In genomic region chr17:29593546-29594440, GRCh38 we compare ENCODE assay signal across 6 cellular contexts. TPM values are rescaled to one million over a fixed set of nuclear protein-coding genes. Genes with fewer than 3 reads are reported as not detected.
DNase-seq lines count a peak whose midpoint lies in the region; ATAC-seq and TF ChIP-seq lines count a peak whose summit lies in the region.

No MANE protein-coding gene starts in this region.

- no peak for DNase-seq in CD4-positive, alpha-beta T cell
- DNase-seq in LNCaP clone FGC (ENCODE audit: low read depth) (no peak), NCI-H2196 treated with DMSO at 0.1 percent for 48 hours (lab: John Stamatoyannopoulos, UW; ENCODE audit: unreplicated experiment) (no peak)

- intact Hi-C loops in CD4-positive, alpha-beta T cell (cut with DNase I, micrococcal nuclease) = loop anchor here in 1 of 2 experiments (1.0 kb wide), 1 partner anchor 18 kb away; no protein-coding TSS in a partner anchor

- no peaks in the 10 kb centered on the region for H3K36me3 Mint-ChIP-seq in CD4-positive, alpha-beta T cell (ENCODE audit: low read depth)
- no peaks in the 10 kb centered on the region for H3K36me3 Mint-ChIP-seq in brain
- H3K36me3 Mint-ChIP-seq in nephron (ENCODE audit: low read depth) = no peaks in the 10 kb centered on the region

- peak overlapping the region; percentile 89 for H3K4me3 Mint-ChIP-seq in CD4-positive, alpha-beta T cell
- H3K4me3 Mint-ChIP-seq in brain (peak overlapping the region; percentile 85 to 88 (median 85)), nephron (peak overlapping the region; percentile 82 to 85 (median 85))

- no peaks in the 10 kb centered on the region for H3K27me3 ChIP-seq in CD4-positive, alpha-beta T cell (ENCODE audit: control insufficient read depth, insufficient read depth, low read length)

- POLR2A ChIA-PET in CD4-positive, alpha-beta T cell (lab: Charles Lee) = interaction anchor here (1.0 to 3.2 kb wide), 9 partner anchors 13 to 336 kb away, joined by 3 to 29 read pairs (median 3); partner anchors contain the start of gene SSH2

- TF ChIP-seq CTCF in CD4-positive, alpha-beta T cell (IDR thresholded peaks at IDR 0.05) = peak; percentile 15
- TF ChIP-seq CTCF in LNCaP clone FGC (IDR thresholded peaks at IDR 0.05; ENCODE audit: control insufficient read depth, extremely low read depth, insufficient read depth) (peak; percentile 40), brain (conservative IDR thresholded peaks at IDR 0.05) (peak in 1 of 2 experiments; percentile 35), nephron (IDR thresholded peaks at IDR 0.05; ENCODE audit: unreplicated experiment in 3 of 3) (no peak)

- no peak overlapping the region for H3K27ac ChIP-seq in CD4-positive, alpha-beta T cell (ENCODE audit: low read depth, low read length)

- no peaks in the 10 kb centered on the region for H3K9me3 ChIP-seq in CD4-positive, alpha-beta T cell (ENCODE audit: control insufficient read depth, low read length)

- CTCF ChIA-PET in CD4-positive, alpha-beta T cell (lab: Charles Lee) = interaction anchor here (1.2 to 4.9 kb wide), 4 partner anchors 9 to 186 kb away, joined by 3 to 96 read pairs (median 19); no protein-coding TSS in a partner anchor

- no peaks in the 10 kb centered on the region for H3K27me3 Mint-ChIP-seq in CD4-positive, alpha-beta T cell
- peaks cover 8% of the 10 kb centered on the region for H3K27me3 Mint-ChIP-seq in brain
- peaks cover under 1% of the 10 kb centered on the region for H3K27me3 Mint-ChIP-seq in nephron (ENCODE audit: low read depth)

- no peaks in the 10 kb centered on the region for H3K9me3 Mint-ChIP-seq in CD4-positive, alpha-beta T cell
- H3K9me3 Mint-ChIP-seq in brain (no peaks in the 10 kb centered on the region), nephron (no peaks in the 10 kb centered on the region)

- peaks cover 35% of the 10 kb centered on the region for H3K4me1 Mint-ChIP-seq in CD4-positive, alpha-beta T cell (ENCODE audit: low read depth)
- H3K4me1 Mint-ChIP-seq in brain (peaks cover 81% of the 10 kb centered on the region), nephron (peaks cover 47% of the 10 kb centered on the region)

- peak overlapping the region; percentile 73 for H3K4me3 ChIP-seq in LNCaP clone FGC (ENCODE audit: low read depth, low read length)

- H3K27ac Mint-ChIP-seq in CD4-positive, alpha-beta T cell = no peak overlapping the region
- H3K27ac Mint-ChIP-seq in brain (peak overlapping the region in 3 of 5 experiments; percentile 74 to 91 (median 80)), nephron (no peak overlapping the region)

- no peak for ATAC-seq in CD4-positive, alpha-beta T cell (ENCODE audit: poor library complexity)
- no peak for ATAC-seq in HG02852 (IDR thresholded peaks at IDR 0.05; ENCODE audit: unreplicated experiment)

RNA-seq across cellular contexts. Expression of gene ANKRD13B, which starts 0.9 kb away (rescaled TPM):
- total RNA-seq in CD4-positive, alpha-beta T cell = 1 to 10 TPM; 2.1 to 3.0 TPM
- 28.2 TPM for polyA plus RNA-seq in brain (ENCODE audit: insufficient read depth, low read depth, low replicate concordance)

RNA-seq across cellular contexts. Expression of gene GIT1, which starts 4.3 kb away (rescaled TPM):
- total RNA-seq in CD4-positive, alpha-beta T cell = 10 to 100 TPM; 35.8 to 36.7 TPM
- 94.7 TPM for polyA plus RNA-seq in brain (ENCODE audit: insufficient read depth, low read depth, low replicate concordance)

RNA-seq across cellular contexts. Expression of gene TP53I13, which starts 25.3 kb away (rescaled TPM):
- total RNA-seq in CD4-positive, alpha-beta T cell = 10 to 100 TPM; 45.8 to 47.7 TPM
- 34.4 TPM for polyA plus RNA-seq in brain (ENCODE audit: insufficient read depth, low read depth, low replicate concordance)

RNA-seq across cellular contexts. Expression of gene ABHD15, which starts 27.0 kb away (rescaled TPM):
- 1 to 10 TPM; 4.1 to 4.9 TPM for total RNA-seq in CD4-positive, alpha-beta T cell
- 3.8 TPM for polyA plus RNA-seq in brain (ENCODE audit: insufficient read depth, low read depth, low replicate concordance)

RNA-seq across cellular contexts. Expression of gene CORO6, which starts 28.9 kb away (rescaled TPM):
- 1 to 10 TPM; 2.8 to 3.3 TPM for total RNA-seq in CD4-positive, alpha-beta T cell
- 1.7 TPM for polyA plus RNA-seq in brain (ENCODE audit: insufficient read depth, low read depth, low replicate concordance)

Comparison
In these comparisons a context has a peak if more than half of its experiments do, and no peak if none do; other contexts are left out.
1. H3K27ac Mint-ChIP-seq: peak in brain (3 of 5); none in CD4-positive, alpha-beta T cell (single experiment) and nephron (0 of 3).
2. CTCF ChIP-seq: peak in CD4-positive, alpha-beta T cell (single experiment) and LNCaP clone FGC (single experiment); none in nephron (0 of 3).
3. Peak in every context shown above with its lines, with median percentiles within 50 percentile points of each other: H3K4me3 Mint-ChIP-seq.